Comparison of ENCODE assay signal across 18 cellular contexts in genomic region chr7:95546647-95547046, GRCh38. TPM values are rescaled to one million over a fixed set of nuclear protein-coding genes. Genes with fewer than 3 reads are reported as not detected.
DNase-seq lines count a peak whose midpoint lies in the region; ATAC-seq and TF ChIP-seq lines count a peak whose summit lies in the region.
"Had no signal": no experiment of that assay in that cellular context is flagged by ENCODE, and none has a peak within 500 bp of the region (broad histone marks: within the 10 kb centered on the region; RNA-seq: fewer than 3 reads in every experiment).

No MANE protein-coding gene starts in this region.

- no peaks in the 10 kb centered on the region for H4K20me1 ChIP-seq in GM23338 (replicated peaks; ENCODE audit: insufficient read depth)

- no peaks in the 10 kb centered on the region for H3F3A ChIP-seq in GM23338 (replicated peaks; ENCODE audit: low read depth)

- WGBS in liver: 30% methylated on average over 4 of the region's 4 CpGs

- H3K4me1 ChIP-seq in GM23338 (ENCODE audit: insufficient read depth): no peaks in the 10 kb centered on the region
- peaks cover 16 to 18% of the 10 kb centered on the region in 2 donors for H3K4me1 ChIP-seq in breast epithelium
- H3K4me1 ChIP-seq in liver (ENCODE audit: control insufficient read depth in 4 of 4, insufficient read depth in 4 of 4, low read length in 3 of 4): peaks cover 26 to 65% (median 56%) of the 10 kb centered on the region in 4 donors
- H3K4me1 ChIP-seq in stomach smooth muscle (ENCODE audit: control insufficient read depth, insufficient read depth, low read length): peaks cover 30% of the 10 kb centered on the region
- H3K4me1 ChIP-seq in CD4-positive, alpha-beta memory T cell (ENCODE audit: insufficient read depth, low read length): no peaks in the 10 kb centered on the region

- peak; percentile 30 to 57 for TF ChIP-seq RAD21 in liver (IDR thresholded peaks at IDR 0.05)

- 0 out of 3 replicates have a peak, but pooled peaks cover 1% of the 10 kb centered on the region for H3K9me3 Mint-ChIP-seq in GM23338
- peaks cover 0 to 3% (median 0%) of the 10 kb centered on the region in 8 donors for H3K9me3 Mint-ChIP-seq in CD4-positive, alpha-beta memory T cell
- H3K9me3 Mint-ChIP-seq in natural killer cell: no peaks in the 10 kb centered on the region
- H3K9me3 Mint-ChIP-seq: activated naive CD8-positive, alpha-beta T cell treated with anti-CD3 and anti-CD28 coated beads, Interleukin-2, amount 10 ng/mL, durations not matched to agents 7 days and 5 days; activated T-helper 1 cell treated with anti-CD3 and anti-CD28 coated beads, Interleukin-12 subunit alpha, Interleukin-12 subunit beta, Interleukin-2, Interleukin-4 antibody, amounts not matched to agents 30 ng/mL and 10 ng/mL and 1 ng/mL, durations not matched to agents 14 hours and 24 hours and 36 hours; mesothelial cell of epicardium; stimulated activated naive B cell treated with anti-CD40 and anti-IgM and Interleukin-4, amounts not matched to agents 10 μg/mL and 1 μg/mL and 100 μg/mL, for 72 hours; T-cell had no signal

- H3K27me3 ChIP-seq in GM23338 (ENCODE audit: insufficient read depth): no peaks in the 10 kb centered on the region
- H3K27me3 ChIP-seq in breast epithelium: no peaks in the 10 kb centered on the region
- no peaks in the 10 kb centered on the region for H3K27me3 ChIP-seq in liver (ENCODE audit: control insufficient read depth in 4 of 4, insufficient read depth in 4 of 4, low read length in 3 of 4)
- no peaks in the 10 kb centered on the region for H3K27me3 ChIP-seq in stomach smooth muscle (ENCODE audit: control insufficient read depth in 1 of 2, insufficient read depth in 2 of 2, low read length in 2 of 2)
- no peaks in the 10 kb centered on the region for H3K27me3 ChIP-seq in CD4-positive, alpha-beta memory T cell (ENCODE audit: insufficient read depth, low read length)

- no peak for ATAC-seq in GM23338
- ATAC-seq in GM18861 (IDR thresholded peaks at IDR 0.05; ENCODE audit: unreplicated experiment): no peak
- ATAC-seq in natural killer cell: no peak
- ATAC-seq: stimulated activated naive B cell treated with anti-CD40 and anti-IgM and Interleukin-4, amounts not matched to agents 10 μg/mL and 1 μg/mL and 100 μg/mL, for 72 hours; T-cell had no signal

- 0 out of 2 replicates have a peak, but pooled peaks cover 3% of the 10 kb centered on the region for H3K9me2 ChIP-seq in GM23338 (ENCODE audit: insufficient read depth)

- H3K9ac ChIP-seq in liver (ENCODE audit: low read depth in 1 of 2, low read length in 2 of 2): peak overlapping the region in 1 of 2 donors; percentile 57
- peak overlapping the region; percentile 7 to 58 for H3K9ac ChIP-seq in stomach smooth muscle (ENCODE audit: low read length in 2 of 2)

- no peak overlapping the region for H3K4me3 Mint-ChIP-seq in GM23338
- H3K4me3 Mint-ChIP-seq in CD4-positive, alpha-beta memory T cell: no peak overlapping the region
- no peak overlapping the region for H3K4me3 Mint-ChIP-seq in natural killer cell
- H3K4me3 Mint-ChIP-seq: activated naive CD8-positive, alpha-beta T cell treated with anti-CD3 and anti-CD28 coated beads, Interleukin-2, amount 10 ng/mL, durations not matched to agents 7 days and 5 days; activated T-helper 1 cell treated with anti-CD3 and anti-CD28 coated beads, Interleukin-12 subunit alpha, Interleukin-12 subunit beta, Interleukin-2, Interleukin-4 antibody, amounts not matched to agents 30 ng/mL and 10 ng/mL and 1 ng/mL, durations not matched to agents 14 hours and 24 hours and 36 hours; mesothelial cell of epicardium; stimulated activated naive B cell treated with anti-CD40 and anti-IgM and Interleukin-4, amounts not matched to agents 10 μg/mL and 1 μg/mL and 100 μg/mL, for 72 hours; T-cell had no signal

- no peak overlapping the region for H2AFZ ChIP-seq in GM23338

- H3K27me3 Mint-ChIP-seq in GM23338 (ENCODE audit: insufficient read depth, low read depth, poor library complexity): no peaks in the 10 kb centered on the region
- no peaks in the 10 kb centered on the region for H3K27me3 Mint-ChIP-seq in CD4-positive, alpha-beta memory T cell
- peaks cover under 1 to 3% of the 10 kb centered on the region in 2 donors for H3K27me3 Mint-ChIP-seq in natural killer cell (ENCODE audit: low read depth in 2 of 2)
- H3K27me3 Mint-ChIP-seq: activated naive CD8-positive, alpha-beta T cell treated with anti-CD3 and anti-CD28 coated beads, Interleukin-2, amount 10 ng/mL, durations not matched to agents 7 days and 5 days; stimulated activated naive B cell treated with anti-CD40 and anti-IgM and Interleukin-4, amounts not matched to agents 10 μg/mL and 1 μg/mL and 100 μg/mL, for 72 hours; T-cell had no signal

- no peak overlapping the region for H3K27ac Mint-ChIP-seq in GM23338
- no peak overlapping the region for H3K27ac Mint-ChIP-seq in CD4-positive, alpha-beta memory T cell
- H3K27ac Mint-ChIP-seq in natural killer cell: no peak overlapping the region
- H3K27ac Mint-ChIP-seq: activated naive CD8-positive, alpha-beta T cell treated with anti-CD3 and anti-CD28 coated beads, Interleukin-2, amount 10 ng/mL, durations not matched to agents 7 days and 5 days; activated T-helper 1 cell treated with anti-CD3 and anti-CD28 coated beads, Interleukin-12 subunit alpha, Interleukin-12 subunit beta, Interleukin-2, Interleukin-4 antibody, amounts not matched to agents 30 ng/mL and 10 ng/mL and 1 ng/mL, durations not matched to agents 14 hours and 24 hours and 36 hours; mesothelial cell of epicardium; stimulated activated naive B cell treated with anti-CD40 and anti-IgM and Interleukin-4, amounts not matched to agents 10 μg/mL and 1 μg/mL and 100 μg/mL, for 72 hours; T-cell had no signal

- intact Hi-C loops in breast epithelium (cut with DNase I; ENCODE audit: low total_unique reads): no loop called here
- intact Hi-C loops in CD4-positive, alpha-beta memory T cell (cut with micrococcal nuclease): no loop called here
- intact Hi-C loops in natural killer cell (cut with micrococcal nuclease): no loop called here

- no peak overlapping the region for H3K27ac ChIP-seq in GM23338 (ENCODE audit: low read depth)
- H3K27ac ChIP-seq in breast epithelium: peak overlapping the region; percentile 97 to 98
- H3K27ac ChIP-seq in liver (ENCODE audit: low read depth in 1 of 2, low read length in 2 of 2): peak overlapping the region; percentile 8 to 63
- peak overlapping the region; percentile 83 for H3K27ac ChIP-seq in stomach smooth muscle (ENCODE audit: low read length)
- H3K27ac ChIP-seq in CD4-positive, alpha-beta memory T cell (ENCODE audit: low read depth, low read length): no peak overlapping the region
- H3K27ac ChIP-seq: WERI-Rb-1 had no signal

- peak; percentile 10 for DNase-seq in GM23338 (ENCODE audit: low spot score)
- DNase-seq in breast epithelium (ENCODE audit: low spot score in 2 of 2): no peak
- no peak for DNase-seq in NK-92 treated with Interleukin-12 subunit alpha and Interleukin-12 subunit beta, amount 100 ng/mL, for 24 hours (lab: John Stamatoyannopoulos, UW)
- DNase-seq in CD4-positive, alpha-beta memory T cell: no peak
- DNase-seq in natural killer cell: no peak
- DNase-seq: activated naive CD8-positive, alpha-beta T cell treated with anti-CD3 and anti-CD28 coated beads, Interleukin-2, amount 10 ng/mL, durations not matched to agents 7 days and 5 days; central memory CD4-positive, alpha-beta T cell; EL; NCI-H2171; RPMI8226; stimulated activated naive B cell treated with anti-CD40 and anti-IgM and Interleukin-4, amounts not matched to agents 10 μg/mL and 1 μg/mL and 100 μg/mL, for 72 hours; T-cell; WERI-Rb-1 had no signal

- no peak overlapping the region for H3K4me3 ChIP-seq in GM23338
- H3K4me3 ChIP-seq in breast epithelium: no peak overlapping the region
- H3K4me3 ChIP-seq in liver (ENCODE audit: low read depth in 1 of 3, low read length in 3 of 3): peak overlapping the region; percentile 1 to 38 (median 13)
- peak overlapping the region; percentile 26 to 57 for H3K4me3 ChIP-seq in stomach smooth muscle (ENCODE audit: low read length in 2 of 2)
- no peak overlapping the region for H3K4me3 ChIP-seq in CD4-positive, alpha-beta memory T cell (ENCODE audit: low read length in 2 of 2)

- TF ChIP-seq CTCF in GM23338 (conservative IDR thresholded peaks at IDR 0.05; ENCODE audit: low read depth in 2 of 2): no peak
- no peak for TF ChIP-seq CTCF in breast epithelium (IDR thresholded peaks at IDR 0.05)
- TF ChIP-seq CTCF in liver (IDR thresholded peaks at IDR 0.05; ENCODE audit: low read depth, low read length, missing input control): no peak
- no peak for TF ChIP-seq CTCF in natural killer cell (IDR thresholded peaks at IDR 0.05)

- POLR2A ChIA-PET in CD4-positive, alpha-beta memory T cell (lab: Charles Lee; ENCODE audit: partially characterized antibody): no interaction called here

- no peak overlapping the region for H3K4me2 ChIP-seq in GM23338

- no peaks in the 10 kb centered on the region for H3K36me3 ChIP-seq in GM23338 (ENCODE audit: insufficient read depth)
- no peaks in the 10 kb centered on the region for H3K36me3 ChIP-seq in breast epithelium
- H3K36me3 ChIP-seq in liver (ENCODE audit: control insufficient read depth in 4 of 4, insufficient read depth in 3 of 4, low read depth in 1 of 4, low read length in 3 of 4): no peaks in the 10 kb centered on the region
- no peaks in the 10 kb centered on the region for H3K36me3 ChIP-seq in stomach smooth muscle (ENCODE audit: control insufficient read depth in 2 of 2, insufficient read depth in 2 of 2, low read length in 2 of 2)
- H3K36me3 ChIP-seq in CD4-positive, alpha-beta memory T cell (ENCODE audit: insufficient read depth, low read length): no peaks in the 10 kb centered on the region
- H3K36me3 ChIP-seq: WERI-Rb-1 had no signal

- TF ChIP-seq POLR2A in breast epithelium (IDR thresholded peaks at IDR 0.05): no peak

- no peaks in the 10 kb centered on the region for H3K36me3 Mint-ChIP-seq in GM23338 (ENCODE audit: low read depth)
- no peaks in the 10 kb centered on the region for H3K36me3 Mint-ChIP-seq in CD4-positive, alpha-beta memory T cell
- no peaks in the 10 kb centered on the region for H3K36me3 Mint-ChIP-seq in natural killer cell
- H3K36me3 Mint-ChIP-seq: activated naive CD8-positive, alpha-beta T cell treated with anti-CD3 and anti-CD28 coated beads, Interleukin-2, amount 10 ng/mL, durations not matched to agents 7 days and 5 days; mesothelial cell of epicardium; stimulated activated naive B cell treated with anti-CD40 and anti-IgM and Interleukin-4, amounts not matched to agents 10 μg/mL and 1 μg/mL and 100 μg/mL, for 72 hours; T-cell had no signal

- CTCF ChIA-PET in CD4-positive, alpha-beta memory T cell (lab: Charles Lee; ENCODE audit: partially characterized antibody): interaction anchor here (1.3 kb wide), 1 partner anchor 35 kb away, joined by 3 read pairs; no protein-coding TSS in a partner anchor

- H3K9me3 ChIP-seq in breast epithelium (no peaks in the 10 kb centered on the region), liver (ENCODE audit: control insufficient read depth in 4 of 4, low read length in 3 of 4) (no peaks in the 10 kb centered on the region), stomach smooth muscle (ENCODE audit: control insufficient read depth in 2 of 2, low read length in 2 of 2) (no peaks in the 10 kb centered on the region)
- H3K9me3 ChIP-seq in CD4-positive, alpha-beta memory T cell (ENCODE audit: control insufficient read depth in 1 of 2, low read length in 2 of 2): no peaks in the 10 kb centered on the region

- H3K79me2 ChIP-seq in GM23338 (replicated peaks; ENCODE audit: insufficient read depth): no peaks in the 10 kb centered on the region

- H3K4me1 Mint-ChIP-seq in GM23338 (no peaks in the 10 kb centered on the region; the same call in 2 of the 3 replicates), natural killer cell (peaks cover 6% of the 10 kb centered on the region in 2 donors)
- H3K4me1 Mint-ChIP-seq in CD4-positive, alpha-beta memory T cell: no peaks in the 10 kb centered on the region
- H3K4me1 Mint-ChIP-seq: activated naive CD8-positive, alpha-beta T cell treated with anti-CD3 and anti-CD28 coated beads, Interleukin-2, amount 10 ng/mL, durations not matched to agents 7 days and 5 days; T-cell had no signal

RNA-seq across cellular contexts. Expression of gene PDK4, which starts 49.7 kb away (rescaled TPM):
- total RNA-seq in GM23338 (2014; rRNA removed; shearing (Covaris generic)): 0.12 TPM in 1 of 2 replicates, not detected in the other
- polyA plus RNA-seq in GM23338 (2016; fragmentation: Nextera tagmentation; extraction: Ambion mirVana) (0.07 and 0.32 TPM in 2 replicates), liver (10 to 100 TPM; 31.0 to 69.1 TPM)
- total RNA-seq in breast epithelium (100 to 1,000 TPM; 507 to 797 (median 729) TPM), liver (100 to 1,000 TPM in 1 of 2 donors, 1 to 10 TPM in 1; 6.3 to 116 TPM), natural killer cell (1 to 10 TPM in 2 of 3 donors, under 1 TPM in 1; 0.78 to 3.8 (median 2.3) TPM)
- under 1 TPM; 0.35 to 0.44 TPM for total RNA-seq in CD4-positive, alpha-beta memory T cell
- not detected for polyA plus RNA-seq in CD4-positive, alpha-beta memory T cell
- total RNA-seq: activated T-helper 1 cell treated with anti-CD3 and anti-CD28 coated beads, Interleukin-12 subunit alpha, Interleukin-12 subunit beta, Interleukin-2, Interleukin-4 antibody, amounts not matched to agents 30 ng/mL and 10 ng/mL and 1 ng/mL, durations not matched to agents 14 hours and 24 hours and 36 hours had no signal

Comparison
In these comparisons a context has a peak if more than half of its experiments do, and no peak if none do; other contexts are left out.
1. H3K27ac ChIP-seq: peak in breast epithelium (2 of 2), liver (2 of 2) and stomach smooth muscle (single experiment); none in GM23338 (single experiment) and CD4-positive, alpha-beta memory T cell (single experiment).
2. H3K4me3 ChIP-seq: peak in liver (3 of 3) and stomach smooth muscle (2 of 2); none in GM23338 (single experiment), breast epithelium (0 of 3) and CD4-positive, alpha-beta memory T cell (0 of 2).
3. RNA of gene PDK4, which starts 49.7 kb away (total RNA-seq): 507 to 797 TPM in breast epithelium; 6.3 to 116 TPM in liver, 0.78 to 3.8 TPM in natural killer cell, 0.35 to 0.44 TPM in CD4-positive, alpha-beta memory T cell and 0.12 TPM in GM23338; every median in the first group is over 4 times any median in the second.